ENCODE assay signal across 26 cellular contexts in the genomic region with DNA sequence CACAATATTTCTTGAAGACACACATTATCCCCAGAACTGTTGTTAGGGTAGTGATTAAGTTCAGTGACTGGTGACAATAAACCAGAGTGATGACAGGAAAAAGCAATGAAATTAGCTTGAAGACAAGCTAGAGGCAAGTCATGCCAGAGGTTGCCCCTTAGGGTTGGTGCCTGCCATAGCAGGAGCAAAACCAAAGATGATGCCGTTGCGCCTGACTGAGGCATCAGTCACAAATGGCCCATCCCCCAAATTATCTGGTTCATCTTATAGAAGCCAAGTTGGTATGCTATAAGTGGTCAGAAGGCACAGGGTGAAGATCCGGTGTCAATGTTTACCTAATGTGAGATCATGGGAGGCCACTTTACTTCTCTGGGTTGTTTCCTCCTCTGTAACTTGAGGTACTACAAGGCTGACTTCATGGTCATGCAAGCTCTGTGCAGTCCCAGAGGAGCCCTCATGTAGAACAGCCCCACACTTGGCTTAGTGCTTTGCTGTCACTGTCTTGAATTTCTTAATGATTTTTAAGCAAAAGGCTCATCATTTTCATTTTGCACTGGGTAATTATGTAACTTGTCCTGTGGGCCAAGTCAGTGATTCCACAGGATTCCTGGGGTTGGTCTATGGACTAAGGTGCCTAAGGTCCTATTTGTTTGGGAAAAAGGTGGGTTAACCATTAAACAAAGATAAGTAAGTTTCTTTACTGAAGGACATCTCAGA.
DNase-seq lines count a peak whose midpoint lies in the region; ATAC-seq and TF ChIP-seq lines count a peak whose summit lies in the region.
"Had no signal": no experiment of that assay in that cellular context is flagged by ENCODE, and none has a peak within 500 bp of the region (broad histone marks: within the 10 kb centered on the region; RNA-seq: fewer than 3 reads in every experiment).

No MANE protein-coding gene starts in this region.

- H3K36me3 ChIP-seq in body of pancreas (replicated peaks in 1 of 2; ENCODE audit: insufficient read depth in 1 of 2, low read depth in 2 of 2), result no peaks in the 10 kb centered on the region
- H3K36me3 ChIP-seq in upper lobe of left lung, result no peaks in the 10 kb centered on the region
- H3K36me3 ChIP-seq: ascending aorta, Peyer's patch had no signal

- DNase-seq in NCI-H2107 (lab: John Stamatoyannopoulos, UW), result peak; percentile 14
- no peak for DNase-seq in NCI-H2107 treated with DMSO at 0.1 percent for 48 hours (lab: John Stamatoyannopoulos, UW; ENCODE audit: unreplicated experiment)
- DNase-seq in LoVo (ENCODE audit: low spot score), result peak; percentile 13
- DNase-seq in body of pancreas, result peak in 1 of 4 donors; percentile 8
- no peak for DNase-seq in stimulated activated effector memory CD8-positive, alpha-beta T cell treated with anti-CD3 and anti-CD28 coated beads, Interleukin-12 subunit alpha, Interleukin-12 subunit beta, amount 100 ng/mL, for 72 hours (ENCODE audit: low spot score in 2 of 2)
- no peak for DNase-seq in cardiac septum (ENCODE audit: low spot score)
- no peak for DNase-seq in upper lobe of left lung
- DNase-seq: ACHN; activated B cell treated with CpG ODN at 0.5 μM for 24 hours; activated T-cell treated with anti-CD3 and anti-CD28 coated beads, Interleukin-2, amount 50 U/mL, for 48 hours; DMS 273 treated with DMSO at 0.1 percent for 48 hours; GOT3; Karpas-422; NCI-H1092; NCI-H2171; Peyer's patch; retina; SK-N-SH; stimulated activated CD4-positive, alpha-beta T cell treated with anti-CD3 and anti-CD28 coated beads, Interleukin-4, amount 100 ng/mL, for 4 hours; T-helper 9 cell had no signal

- TF ChIP-seq CTCF in body of pancreas (IDR thresholded peaks at IDR 0.05) (no peak), upper lobe of left lung (IDR thresholded peaks at IDR 0.05) (no peak)

- no peak overlapping the region for H3K27ac Mint-ChIP-seq in stimulated activated effector memory CD8-positive, alpha-beta T cell treated with anti-CD3 and anti-CD28 coated beads, Interleukin-12 subunit alpha, Interleukin-12 subunit beta, amount 100 ng/mL, for 72 hours
- H3K27ac Mint-ChIP-seq: activated B cell treated with CpG ODN at 0.5 μM for 24 hours; activated naive CD4-positive, alpha-beta T cell treated with anti-CD3 and anti-CD28 coated beads, Interleukin-2, amount 50 U/mL, for 72 hours; CD14-positive monocyte had no signal

- ATAC-seq in body of pancreas (peak; percentile 55), HG02642 (IDR thresholded peaks at IDR 0.05; ENCODE audit: poor library complexity, unreplicated experiment) (no peak), upper lobe of left lung (ENCODE audit: low FRiP score in 2 of 2) (no peak)
- peak; percentile 21 for ATAC-seq in stimulated activated effector memory CD8-positive, alpha-beta T cell treated with anti-CD3 and anti-CD28 coated beads, Interleukin-12 subunit alpha, Interleukin-12 subunit beta, amount 100 ng/mL, for 72 hours

- TF ChIP-seq POLR2A in body of pancreas (IDR thresholded peaks at IDR 0.05), result no peak
- TF ChIP-seq POLR2A in upper lobe of left lung (IDR thresholded peaks at IDR 0.05), result no peak

- WGBS in body of pancreas, 2 donors, result 72 to 78% methylated on average over 3 of the region's 3 CpGs
- WGBS in upper lobe of left lung, 2 donors, result 81 to 93% methylated on average over 3 of the region's 3 CpGs

- no peaks in the 10 kb centered on the region for H3K9me3 Mint-ChIP-seq in stimulated activated effector memory CD8-positive, alpha-beta T cell treated with anti-CD3 and anti-CD28 coated beads, Interleukin-12 subunit alpha, Interleukin-12 subunit beta, amount 100 ng/mL, for 72 hours
- H3K9me3 Mint-ChIP-seq: activated B cell treated with CpG ODN at 0.5 μM for 24 hours had no signal

- no peaks in the 10 kb centered on the region for H3K36me3 Mint-ChIP-seq in stimulated activated effector memory CD8-positive, alpha-beta T cell treated with anti-CD3 and anti-CD28 coated beads, Interleukin-12 subunit alpha, Interleukin-12 subunit beta, amount 100 ng/mL, for 72 hours
- H3K36me3 Mint-ChIP-seq: activated naive CD4-positive, alpha-beta T cell treated with anti-CD3 and anti-CD28 coated beads, Interleukin-2, amount 50 U/mL, for 72 hours; CD14-positive monocyte had no signal

- H3K4me1 Mint-ChIP-seq in stimulated activated effector memory CD8-positive, alpha-beta T cell treated with anti-CD3 and anti-CD28 coated beads, Interleukin-12 subunit alpha, Interleukin-12 subunit beta, amount 100 ng/mL, for 72 hours, result no peaks in the 10 kb centered on the region
- H3K4me1 Mint-ChIP-seq: activated B cell treated with CpG ODN at 0.5 μM for 24 hours, CD14-positive monocyte had no signal

- peaks cover 13% of the 10 kb centered on the region for H3K4me1 ChIP-seq in body of pancreas
- H3K4me1 ChIP-seq in upper lobe of left lung, result no peaks in the 10 kb centered on the region

- intact Hi-C loops in body of pancreas (cut with DNase I) (no loop called here), cardiac septum (cut with DNase I) (no loop called here)

- H3K4me3 ChIP-seq in body of pancreas, result no peak overlapping the region
- no peak overlapping the region for H3K4me3 ChIP-seq in upper lobe of left lung
- H3K4me3 ChIP-seq: ascending aorta, lung had no signal

- no peak overlapping the region for H3K4me3 Mint-ChIP-seq in stimulated activated effector memory CD8-positive, alpha-beta T cell treated with anti-CD3 and anti-CD28 coated beads, Interleukin-12 subunit alpha, Interleukin-12 subunit beta, amount 100 ng/mL, for 72 hours
- H3K4me3 Mint-ChIP-seq: activated B cell treated with CpG ODN at 0.5 μM for 24 hours, CD14-positive monocyte had no signal

- H3K27me3 ChIP-seq in body of pancreas (no peaks in the 10 kb centered on the region), upper lobe of left lung (no peaks in the 10 kb centered on the region)
- H3K27me3 ChIP-seq: ascending aorta, Peyer's patch had no signal

- H3K27ac ChIP-seq in body of pancreas (no peak overlapping the region), upper lobe of left lung (no peak overlapping the region)
- H3K27ac ChIP-seq: ascending aorta, epithelial cell of prostate had no signal

- H3K9me3 ChIP-seq in body of pancreas (no peaks in the 10 kb centered on the region), upper lobe of left lung (no peaks in the 10 kb centered on the region)
- H3K9me3 ChIP-seq: ascending aorta, Peyer's patch, SK-N-SH had no signal

- TF ChIP-seq EP300 in upper lobe of left lung (IDR thresholded peaks at IDR 0.05), result no peak

Comparison
In these comparisons a context has a peak if more than half of its experiments do, and no peak if none do; other contexts are left out.
1. DNase-seq: peak in NCI-H2107 (single experiment) and LoVo (single experiment); none in NCI-H2107 treated with DMSO at 0.1 percent for 48 hours (single experiment), stimulated activated effector memory CD8-positive, alpha-beta T cell treated with anti-CD3 and anti-CD28 coated beads, Interleukin-12 subunit alpha, Interleukin-12 subunit beta, amount 100 ng/mL, for 72 hours (0 of 2), cardiac septum (single experiment) and upper lobe of left lung (0 of 2).
2. ATAC-seq: peak in body of pancreas (single experiment) and stimulated activated effector memory CD8-positive, alpha-beta T cell treated with anti-CD3 and anti-CD28 coated beads, Interleukin-12 subunit alpha, Interleukin-12 subunit beta, amount 100 ng/mL, for 72 hours (single experiment); none in HG02642 (single experiment) and upper lobe of left lung (0 of 2).